In the genomic region with DNA sequence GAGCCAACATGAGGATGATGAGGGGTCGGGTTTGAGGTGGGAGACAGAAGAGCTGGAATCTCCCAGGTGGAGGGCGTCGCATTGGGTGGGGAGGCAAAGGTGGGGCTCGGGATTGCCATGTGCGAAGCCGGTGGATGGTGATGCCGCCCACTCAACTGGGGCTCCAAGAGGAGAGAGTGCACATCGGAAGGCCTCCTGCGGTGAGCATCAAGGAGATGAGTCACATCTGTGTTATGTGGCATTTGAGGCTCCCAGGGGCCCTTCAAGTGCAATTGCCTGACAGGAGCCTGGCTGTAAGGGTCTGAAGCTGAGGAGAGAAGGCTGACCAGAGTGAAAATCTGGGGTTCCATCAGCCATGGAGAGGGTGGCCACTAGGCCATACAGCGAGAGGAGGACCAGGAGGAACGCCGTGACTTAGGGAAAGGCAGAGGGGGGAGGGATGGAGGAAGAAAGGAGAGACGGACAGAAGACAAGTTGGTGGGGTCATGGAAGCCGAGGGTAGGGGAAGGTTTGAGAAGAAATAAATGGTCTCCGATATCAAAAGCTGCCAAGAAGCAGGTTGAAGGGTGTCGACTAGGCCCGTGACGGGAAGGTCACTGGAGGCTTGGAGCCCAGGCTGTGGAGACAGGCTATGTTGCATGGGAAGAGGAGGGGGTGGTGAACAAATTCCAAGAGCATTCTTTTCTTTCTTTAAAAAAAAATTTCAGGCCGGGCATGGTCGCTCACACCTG, we compare ENCODE assay signal across 11 cellular contexts. TPM values are rescaled to one million over a fixed set of nuclear protein-coding genes. Genes with fewer than 3 reads are reported as not detected.
DNase-seq lines count a peak whose midpoint lies in the region; TF ChIP-seq lines count a peak whose summit lies in the region.
"Had no signal": no experiment of that assay in that cellular context is flagged by ENCODE, and none has a peak within 500 bp of the region (broad histone marks: within the 10 kb centered on the region; RNA-seq: fewer than 3 reads in every experiment).

No MANE protein-coding gene starts in this region.

- H3K36me3 ChIP-seq in mammary epithelial cell (ENCODE audit: insufficient read depth, low read length) (no peaks in the 10 kb centered on the region), smooth muscle cell (ENCODE audit: low read depth) (no peaks in the 10 kb centered on the region)

- peaks cover 6% of the 10 kb centered on the region for H3K4me1 Mint-ChIP-seq in activated T-cell treated with anti-CD3 and anti-CD28 coated beads, Interleukin-2, amount 50 U/mL, for 24 hours (ENCODE audit: low read depth)
- peaks cover 11% of the 10 kb centered on the region for H3K4me1 Mint-ChIP-seq in CD14-positive monocyte
- H3K4me1 Mint-ChIP-seq: central memory CD8-positive, alpha-beta T cell had no signal

- CTCF ChIA-PET in mammary epithelial cell (lab: Charles Lee; ENCODE audit: low non-redundant PET) = no interaction called here

- no TSS peak for BruUV-seq in mammary epithelial cell (replicated peaks; lab: Mats Ljungman, UMichigan)

- dilution Hi-C loops in mammary epithelial cell (cut with HindIII; ENCODE audit: low sequenced_read_pairs) = no loop called here

- H4K20me1 ChIP-seq in mammary epithelial cell (ENCODE audit: insufficient read depth, low read length) = no peaks in the 10 kb centered on the region
- no peaks in the 10 kb centered on the region for H4K20me1 ChIP-seq in smooth muscle cell (ENCODE audit: low read depth)

- H3K27me3 Mint-ChIP-seq in activated T-cell treated with anti-CD3 and anti-CD28 coated beads, Interleukin-2, amount 50 U/mL, for 24 hours = peaks cover 35% of the 10 kb centered on the region
- H3K27me3 Mint-ChIP-seq in CD14-positive monocyte (ENCODE audit: low read depth in 3 of 3) = peaks cover 3 to 17% (median 10%) of the 10 kb centered on the region in 3 donors

- H3K36me3 Mint-ChIP-seq in activated T-cell treated with anti-CD3 and anti-CD28 coated beads, Interleukin-2, amount 50 U/mL, for 24 hours (ENCODE audit: low read depth) = no peaks in the 10 kb centered on the region
- H3K36me3 Mint-ChIP-seq in CD14-positive monocyte = no peaks in the 10 kb centered on the region

- H3K79me2 ChIP-seq in mammary epithelial cell (ENCODE audit: insufficient read depth, low read length) (no peaks in the 10 kb centered on the region), smooth muscle cell (ENCODE audit: low read depth) (no peaks in the 10 kb centered on the region)

- H2AFZ ChIP-seq in mammary epithelial cell (ENCODE audit: low read depth, low read length) (no peak overlapping the region), smooth muscle cell (ENCODE audit: low read depth) (no peak overlapping the region)

- WGBS in mammary epithelial cell (ENCODE audit: low coverage, missing lambda C conversion rate) = 89% methylated on average over 15 of the region's 20 CpGs
- WGBS in smooth muscle cell (ENCODE audit: low lambda C conversion rate) = 41% methylated on average over 20 of the region's 20 CpGs

- H3K4me3 ChIP-seq in mammary epithelial cell (replicated peaks in 1 of 3; ENCODE audit: insufficient read depth in 1 of 3, low read depth in 2 of 3, low read length in 3 of 3) (no peak overlapping the region), smooth muscle cell (no peak overlapping the region)

- H3K9ac ChIP-seq in mammary epithelial cell (ENCODE audit: insufficient read depth, low read length) (no peak overlapping the region), smooth muscle cell (ENCODE audit: low read depth) (no peak overlapping the region)

- H3K27me3 ChIP-seq in mammary epithelial cell (ENCODE audit: insufficient read depth, low read length) = no peaks in the 10 kb centered on the region
- H3K27me3 ChIP-seq in smooth muscle cell (ENCODE audit: low read depth) = no peaks in the 10 kb centered on the region

- DNase-seq in H4 (ENCODE audit: low spot score) (peak; percentile 72), MV-4-11 (lab: John Stamatoyannopoulos, UW) (peak; percentile 55), mammary epithelial cell (peak; percentile 59), smooth muscle cell (lab: John Stamatoyannopoulos, UW; ENCODE audit: unreplicated experiment) (no peak), NCI-H1092 treated with DMSO at 0.1 percent for 48 hours (lab: John Stamatoyannopoulos, UW) (no peak), CD14-positive monocyte (ENCODE audit: low spot score) (no peak)
- DNase-seq in activated T-cell treated with anti-CD3 and anti-CD28 coated beads, Interleukin-2, amount 50 U/mL, for 24 hours = no peak
- DNase-seq: NCI-H1417; stimulated activated CD4-positive, alpha-beta T cell treated with anti-CD3 and anti-CD28 coated beads, Interleukin-15, amount 100 ng/mL, for 24 hours had no signal

- no peak overlapping the region for H3K4me3 Mint-ChIP-seq in activated T-cell treated with anti-CD3 and anti-CD28 coated beads, Interleukin-2, amount 50 U/mL, for 24 hours
- no peak overlapping the region for H3K4me3 Mint-ChIP-seq in CD14-positive monocyte
- H3K4me3 Mint-ChIP-seq: central memory CD8-positive, alpha-beta T cell had no signal

- in situ Hi-C loops in mammary epithelial cell (cut with MboI; ENCODE audit: low sequenced_read_pairs in 2 of 2) = no loop called here

- no peaks in the 10 kb centered on the region for H3K9me3 Mint-ChIP-seq in activated T-cell treated with anti-CD3 and anti-CD28 coated beads, Interleukin-2, amount 50 U/mL, for 24 hours
- peaks cover 0 to 2% (median 0%) of the 10 kb centered on the region in 7 donors for H3K9me3 Mint-ChIP-seq in CD14-positive monocyte
- H3K9me3 Mint-ChIP-seq: central memory CD8-positive, alpha-beta T cell had no signal

- H3K27ac ChIP-seq in mammary epithelial cell (ENCODE audit: insufficient read depth, low read depth, low read length) (no peak overlapping the region), smooth muscle cell (ENCODE audit: low read depth) (no peak overlapping the region)

- no peak overlapping the region for H3K4me2 ChIP-seq in mammary epithelial cell (ENCODE audit: insufficient read depth, low read depth, low read length)
- peak overlapping the region; percentile 75 for H3K4me2 ChIP-seq in smooth muscle cell

- no peaks in the 10 kb centered on the region for H3K4me1 ChIP-seq in mammary epithelial cell (ENCODE audit: insufficient read depth, low read length)
- H3K4me1 ChIP-seq in smooth muscle cell (ENCODE audit: low read depth) = peaks cover 3% of the 10 kb centered on the region

- peaks cover 3% of the 10 kb centered on the region for H3F3A ChIP-seq in smooth muscle cell (ENCODE audit: low read depth)

- TF ChIP-seq CTCF in mammary epithelial cell (conservative IDR thresholded peaks at IDR 0.05 in 1 of 2, IDR thresholded peaks at IDR 0.05 in 1 of 2; ENCODE audit: extremely low read depth in 1 of 2, insufficient read depth in 1 of 2, low read depth in 1 of 2, low read length in 2 of 2) = no peak
- no peak for TF ChIP-seq CTCF in smooth muscle cell (IDR thresholded peaks at IDR 0.05; ENCODE audit: borderline replicate concordance, insufficient read depth, poor library complexity, severe bottlenecking)
- no peak for TF ChIP-seq CTCF in CD14-positive monocyte (IDR thresholded peaks at IDR 0.05)

- intact Hi-C loops in mammary epithelial cell (cut with micrococcal nuclease) (no loop called here), CD14-positive monocyte (cut with micrococcal nuclease) (no loop called here)

- H3K9me3 ChIP-seq in mammary epithelial cell (replicated peaks; ENCODE audit: insufficient read depth, low read length) (no peaks in the 10 kb centered on the region), smooth muscle cell (replicated peaks; ENCODE audit: low read depth) (no peaks in the 10 kb centered on the region)

- H3K27ac Mint-ChIP-seq in activated T-cell treated with anti-CD3 and anti-CD28 coated beads, Interleukin-2, amount 50 U/mL, for 24 hours = no peak overlapping the region
- no peak overlapping the region for H3K27ac Mint-ChIP-seq in CD14-positive monocyte

RNA-seq across cellular contexts. Expression of gene RASD2, which starts 21.3 kb away (rescaled TPM):
- total RNA-seq in H4 (2014; rRNA removed; shearing (Covaris generic)) = 0.08 and 0.43 TPM in 2 replicates
- total RNA-seq in mammary epithelial cell (10 to 100 TPM in 1 of 2 donors, not detected in 1; 24.2 TPM), smooth muscle cell (0.27 TPM in 1 of 2 replicates, not detected in the other)
- polyA plus RNA-seq in mammary epithelial cell (0.27 TPM), smooth muscle cell (0.86 TPM in 1 of 2 replicates, not detected in the other), CD14-positive monocyte (not detected)
- polyA minus RNA-seq in mammary epithelial cell = not detected

RNA-seq across cellular contexts. Expression of gene MB, which starts 55.2 kb away (rescaled TPM):
- total RNA-seq in H4 (2014; rRNA removed; shearing (Covaris generic)) = not detected in 2 replicates
- total RNA-seq in mammary epithelial cell = not detected
- not detected for polyA plus RNA-seq in mammary epithelial cell
- not detected for polyA minus RNA-seq in mammary epithelial cell
- not detected in 2 replicates for total RNA-seq in smooth muscle cell
- 0.14 and 0.53 TPM in 2 replicates for polyA plus RNA-seq in smooth muscle cell
- polyA plus RNA-seq in CD14-positive monocyte = not detected
- total RNA-seq: subcutaneous adipose tissue had no signal

Comparison
In these comparisons a context has a peak if more than half of its experiments do, and no peak if none do; other contexts are left out.
1. DNase-seq: peak in H4 (single experiment), MV-4-11 (single experiment) and mammary epithelial cell (single experiment); none in smooth muscle cell (single experiment), activated T-cell treated with anti-CD3 and anti-CD28 coated beads, Interleukin-2, amount 50 U/mL, for 24 hours (single experiment), NCI-H1092 treated with DMSO at 0.1 percent for 48 hours (single experiment) and CD14-positive monocyte (single experiment).